Comparison of ENCODE assay signal across 1 cellular context in genomic region chr18:76492669-76493212, GRCh38.
A peak's percentile ranks its signal among the peaks of the same experiment; 100 is the strongest.
TF ChIP-seq lines count a peak whose summit lies in the region.

No MANE protein-coding gene starts in this region.

TF ChIP-seq in HepG2, 621 proteins besides CTCF, POLR2A, EP300 and RAD21 (continued from another document and continues in another):
- TF ChIP-seq HINFP (CRISPR knock-in tag; IDR thresholded peaks at IDR 0.05; ENCODE audit: low read depth) (no peak), GABPB1 (CRISPR knock-in tag; IDR thresholded peaks at IDR 0.05) (peak; percentile 82), ZBTB4 (CRISPR knock-in tag; IDR thresholded peaks at IDR 0.05; ENCODE audit: borderline replicate concordance) (no peak), GFI1 (CRISPR knock-in tag; IDR thresholded peaks at IDR 0.05; ENCODE audit: borderline replicate concordance) (peak; percentile 71; the same call in 1 of the 2 replicates), ATF5 (CRISPR knock-in tag; IDR thresholded peaks at IDR 0.05; ENCODE audit: low read depth) (no peak), FOXK1 (CRISPR knock-in tag; IDR thresholded peaks at IDR 0.05; ENCODE audit: borderline replicate concordance, low read depth) (peak; percentile 69; the same call in 1 of the 2 replicates), KDM5B (CRISPR knock-in tag; IDR thresholded peaks at IDR 0.05; ENCODE audit: borderline replicate concordance) (no peak), ELF3 (CRISPR knock-in tag; IDR thresholded peaks at IDR 0.05) (peak; percentile 62; the same call in 1 of the 2 replicates), HNRNPL (IDR thresholded peaks at IDR 0.05; ENCODE audit: low read depth, low read length) (no peak), CEBPG (CRISPR knock-in tag; IDR thresholded peaks at IDR 0.05) (no peak), ZNF572 (CRISPR knock-in tag; IDR thresholded peaks at IDR 0.05) (no peak), ZSCAN12 (CRISPR knock-in tag; IDR thresholded peaks at IDR 0.05) (no peak), DNMT1 (CRISPR knock-in tag; IDR thresholded peaks at IDR 0.05) (0 out of 2 replicates have a peak, but pooled peaks have one; percentile 33), BRCA1 (CRISPR knock-in tag; IDR thresholded peaks at IDR 0.05) (no peak), ZC3H4 (CRISPR knock-in tag; IDR thresholded peaks at IDR 0.05; ENCODE audit: borderline replicate concordance) (peak; percentile 51; the same call in 1 of the 2 replicates), HNF1B (CRISPR knock-in tag; IDR thresholded peaks at IDR 0.05) (peak; percentile 56; the same call in 1 of the 2 replicates), ZHX1 (CRISPR knock-in tag; IDR thresholded peaks at IDR 0.05; ENCODE audit: low read depth) (no peak), ZNF251 (CRISPR knock-in tag; IDR thresholded peaks at IDR 0.05) (no peak), ZFP82 (CRISPR knock-in tag; IDR thresholded peaks at IDR 0.05; ENCODE audit: borderline replicate concordance) (peak; percentile 24; the same call in 1 of the 2 replicates), ZHX2 (IDR thresholded peaks at IDR 0.05; ENCODE audit: low read depth) (no peak), ZHX2 (CRISPR knock-in tag; IDR thresholded peaks at IDR 0.05; ENCODE audit: borderline replicate concordance) (no peak), CHD4 (IDR thresholded peaks at IDR 0.05; ENCODE audit: borderline replicate concordance, low read length) (peak; percentile 89; the same call in 1 of the 2 replicates), POLR2G (IDR thresholded peaks at IDR 0.05; ENCODE audit: low read depth, low read length) (peak; percentile 70), KAT8 (CRISPR knock-in tag; IDR thresholded peaks at IDR 0.05) (no peak), POGZ (CRISPR knock-in tag; IDR thresholded peaks at IDR 0.05) (no peak), ATF7-NPFF (CRISPR knock-in tag; IDR thresholded peaks at IDR 0.05; ENCODE audit: low read depth) (peak; percentile 39; the same call in 1 of the 2 replicates), ZSCAN31 (CRISPR knock-in tag; IDR thresholded peaks at IDR 0.05; ENCODE audit: low read depth) (0 out of 2 replicates have a peak, but pooled peaks have one; percentile 33), ZNF639 (CRISPR knock-in tag; conservative IDR thresholded peaks at IDR 0.05) (0 out of 2 replicates have a peak, but pooled peaks have one; percentile 13), ARNTL (CRISPR knock-in tag; IDR thresholded peaks at IDR 0.05) (no peak), FOSL1 (CRISPR knock-in tag; IDR thresholded peaks at IDR 0.05; ENCODE audit: borderline replicate concordance) (no peak), RELA (CRISPR knock-in tag; IDR thresholded peaks at IDR 0.05) (no peak), ZNF772 (CRISPR knock-in tag; IDR thresholded peaks at IDR 0.05) (no peak), MYNN (CRISPR knock-in tag; IDR thresholded peaks at IDR 0.05; ENCODE audit: low read depth) (no peak), ZGPAT (CRISPR knock-in tag; IDR thresholded peaks at IDR 0.05) (peak; percentile 66; the same call in 1 of the 2 replicates), ZNF350 (CRISPR knock-in tag; IDR thresholded peaks at IDR 0.05; ENCODE audit: borderline replicate concordance, low read depth) (peak; percentile 32; the same call in 1 of the 2 replicates), FIP1L1 (IDR thresholded peaks at IDR 0.05; ENCODE audit: borderline replicate concordance, insufficient read depth, low read depth, low read length) (0 out of 2 replicates have a peak, but pooled peaks have one; percentile 58), ZFP36 (IDR thresholded peaks at IDR 0.05; ENCODE audit: borderline replicate concordance, low read depth, low read length, partially characterized antibody) (no peak), ZNF800 (CRISPR knock-in tag; IDR thresholded peaks at IDR 0.05) (0 out of 2 replicates have a peak, but pooled peaks have one; percentile 7)
